In genomic region chr5:14852779-14853178, GRCh38 we compare ENCODE assay signal across 34 cellular contexts.
"Had no signal": no experiment of that assay in that cellular context is flagged by ENCODE, and none has a peak within 500 bp of the region (broad histone marks: within the 10 kb centered on the region; RNA-seq: fewer than 3 reads in every experiment).

No MANE protein-coding gene starts in this region.

- DNase-seq: activated B cell treated with CpG ODN at 0.5 μM for 24 hours; activated CD4-positive, alpha-beta memory T cell treated with anti-CD3 and anti-CD28 coated beads, Interleukin-2, amount 10 ng/mL, durations not matched to agents 7 days and 5 days; activated CD4-positive, alpha-beta T cell treated with anti-CD3 and anti-CD28 coated beads for 4 hours; activated CD4-positive, alpha-beta T cell treated with anti-CD3 and anti-CD28 coated beads, Interleukin-2, amount 10 ng/mL, durations not matched to agents 24 days and 14 days; activated CD4-positive, alpha-beta T cell treated with anti-CD3 and anti-CD28 coated beads, Interleukin-2, amount 50 U/mL, for 1 hour; activated CD4-positive, alpha-beta T cell treated with anti-CD3 and anti-CD28 coated beads, Interleukin-2, amount 50 U/mL, for 4 hours; activated CD4-positive, CD25-positive, alpha-beta regulatory T cell treated with anti-CD3 and anti-CD28 coated beads, Interleukin-2, amount 50 U/mL, for 72 hours; activated CD8-positive, alpha-beta memory T cell treated with anti-CD3 and anti-CD28 coated beads for 24 hours; activated CD8-positive, alpha-beta memory T cell treated with anti-CD3 and anti-CD28 coated beads, Interleukin-2, amount 10 ng/mL, durations not matched to agents 7 days and 5 days; activated CD8-positive, alpha-beta memory T cell treated with anti-CD3 and anti-CD28 coated beads, Interleukin-2, amount 50 U/mL, for 48 hours; activated CD8-positive, alpha-beta T cell treated with anti-CD3 and anti-CD28 coated beads, Interleukin-2, amount 10 ng/mL, durations not matched to agents 7 days and 5 days; activated effector memory CD4-positive, alpha-beta T cell treated with Interleukin-2 at 50 U/mL for 16 hours; activated gamma-delta T cell; activated naive CD4-positive, alpha-beta T cell treated with anti-CD3 and anti-CD28 coated beads, Interleukin-2, amount 10 ng/mL, durations not matched to agents 7 days and 5 days; activated naive CD4-positive, alpha-beta T cell treated with Interleukin-2 at 50 U/mL for 16 hours; activated naive CD8-positive, alpha-beta T cell treated with anti-CD3 and anti-CD28 coated beads, Interleukin-2, amount 10 ng/mL, durations not matched to agents 7 days and 5 days; activated naive CD8-positive, alpha-beta T cell treated with anti-CD3 and anti-CD28 coated beads, Interleukin-2, amount 50 U/mL, for 24 hours; activated T-cell treated with anti-CD3 and anti-CD28 coated beads, Interleukin-2, amount 50 U/mL, for 24 hours; activated T-cell treated with anti-CD3 and anti-CD28 coated beads, Interleukin-2, amount 50 U/mL, for 48 hours; amygdala; anterior cingulate cortex; cerebellar nuclear complex; T-cell; T-helper 2 cell; T-helper 9 cell had no signal

- H3K9me3 Mint-ChIP-seq: activated B cell treated with CpG ODN at 0.5 μM for 24 hours; activated CD4-positive, alpha-beta memory T cell treated with anti-CD3 and anti-CD28 coated beads, Interleukin-2, amount 10 ng/mL, durations not matched to agents 7 days and 5 days; activated CD4-positive, alpha-beta T cell treated with anti-CD3 and anti-CD28 coated beads, Interleukin-2, amount 10 ng/mL, durations not matched to agents 24 days and 14 days; activated naive CD4-positive, alpha-beta T cell treated with anti-CD3 and anti-CD28 coated beads, Interleukin-2, amount 10 ng/mL, durations not matched to agents 7 days and 5 days; activated naive CD4-positive, alpha-beta T cell treated with anti-CD3 and anti-CD28 coated beads, Interleukin-2, amount 50 U/mL, for 24 hours; activated naive CD8-positive, alpha-beta T cell treated with anti-CD3 and anti-CD28 coated beads, Interleukin-2, amount 10 ng/mL, durations not matched to agents 7 days and 5 days; activated naive CD8-positive, alpha-beta T cell treated with anti-CD3 and anti-CD28 coated beads, Interleukin-2, amount 50 U/mL, for 24 hours; activated T-cell treated with anti-CD3 and anti-CD28 coated beads, Interleukin-2, amount 50 U/mL, for 24 hours; activated T-helper 2 cell treated with anti-CD3 and anti-CD28 coated beads, Interferon-gamma antibody, Interleukin-2, Interleukin-4, amounts not matched to agents 10 μg/mL and 5 μg/mL and 100 μg/mL, durations not matched to agents 14 hours and 24 hours and 36 hours; brain; central memory CD8-positive, alpha-beta T cell; T-cell; T-helper 2 cell treated with Interferon-gamma antibody and Interleukin-4, amounts not matched to agents 5 μg/mL and 100 μg/mL, for 36 hours had no signal

- H3K4me3 ChIP-seq: ascending aorta, cardiac muscle cell had no signal

- H3K4me1 Mint-ChIP-seq: activated CD8-positive, alpha-beta memory T cell treated with anti-CD3 and anti-CD28 coated beads, Interleukin-2, amount 10 ng/mL, durations not matched to agents 7 days and 5 days; activated naive CD8-positive, alpha-beta T cell treated with anti-CD3 and anti-CD28 coated beads, Interleukin-2, amount 10 ng/mL, durations not matched to agents 7 days and 5 days had no signal

- H3K27me3 ChIP-seq: ascending aorta, cardiac muscle cell had no signal

- H3K4me3 Mint-ChIP-seq: activated B cell treated with CpG ODN at 0.5 μM for 24 hours; activated CD4-positive, alpha-beta memory T cell treated with anti-CD3 and anti-CD28 coated beads, Interleukin-2, amount 10 ng/mL, durations not matched to agents 7 days and 5 days; activated CD4-positive, alpha-beta T cell treated with anti-CD3 and anti-CD28 coated beads, Interleukin-2, amount 10 ng/mL, durations not matched to agents 24 days and 14 days; activated CD8-positive, alpha-beta memory T cell treated with anti-CD3 and anti-CD28 coated beads, Interleukin-2, amount 10 ng/mL, durations not matched to agents 7 days and 5 days; activated CD8-positive, alpha-beta T cell treated with anti-CD3 and anti-CD28 coated beads, Interleukin-2, amount 10 ng/mL, durations not matched to agents 7 days and 5 days; activated naive CD4-positive, alpha-beta T cell treated with anti-CD3 and anti-CD28 coated beads, Interleukin-2, amount 10 ng/mL, durations not matched to agents 7 days and 5 days; activated naive CD4-positive, alpha-beta T cell treated with anti-CD3 and anti-CD28 coated beads, Interleukin-2, amount 50 U/mL, for 24 hours; activated naive CD8-positive, alpha-beta T cell; activated naive CD8-positive, alpha-beta T cell treated with anti-CD3 and anti-CD28 coated beads, Interleukin-2, amount 10 ng/mL, durations not matched to agents 7 days and 5 days; activated naive CD8-positive, alpha-beta T cell treated with anti-CD3 and anti-CD28 coated beads, Interleukin-2, amount 50 U/mL, for 24 hours; activated T-cell treated with anti-CD3 and anti-CD28 coated beads, Interleukin-2, amount 50 U/mL, for 24 hours; brain; central memory CD8-positive, alpha-beta T cell; T-cell; T-helper 2 cell treated with Interferon-gamma antibody and Interleukin-4, amounts not matched to agents 5 μg/mL and 100 μg/mL, for 36 hours had no signal

- H3K27ac ChIP-seq: ascending aorta, cardiac muscle cell, VCaP had no signal

- H3K36me3 ChIP-seq: ascending aorta, cardiac muscle cell had no signal

- H3K27ac Mint-ChIP-seq: activated B cell treated with CpG ODN at 0.5 μM for 24 hours; activated CD4-positive, alpha-beta memory T cell treated with anti-CD3 and anti-CD28 coated beads, Interleukin-2, amount 10 ng/mL, durations not matched to agents 7 days and 5 days; activated CD4-positive, alpha-beta T cell treated with anti-CD3 and anti-CD28 coated beads, Interleukin-2, amount 10 ng/mL, durations not matched to agents 24 days and 14 days; activated CD8-positive, alpha-beta memory T cell treated with anti-CD3 and anti-CD28 coated beads, Interleukin-2, amount 10 ng/mL, durations not matched to agents 7 days and 5 days; activated CD8-positive, alpha-beta T cell treated with anti-CD3 and anti-CD28 coated beads, Interleukin-2, amount 10 ng/mL, durations not matched to agents 7 days and 5 days; activated naive CD4-positive, alpha-beta T cell treated with anti-CD3 and anti-CD28 coated beads, Interleukin-2, amount 10 ng/mL, durations not matched to agents 7 days and 5 days; activated naive CD4-positive, alpha-beta T cell treated with anti-CD3 and anti-CD28 coated beads, Interleukin-2, amount 50 U/mL, for 24 hours; activated naive CD8-positive, alpha-beta T cell treated with anti-CD3 and anti-CD28 coated beads, Interleukin-2, amount 10 ng/mL, durations not matched to agents 7 days and 5 days; activated naive CD8-positive, alpha-beta T cell treated with anti-CD3 and anti-CD28 coated beads, Interleukin-2, amount 50 U/mL, for 24 hours; activated T-helper 2 cell treated with anti-CD3 and anti-CD28 coated beads, Interferon-gamma antibody, Interleukin-2, Interleukin-4, amounts not matched to agents 10 μg/mL and 5 μg/mL and 100 μg/mL, durations not matched to agents 14 hours and 24 hours and 36 hours; T-helper 2 cell treated with Interferon-gamma antibody and Interleukin-4, amounts not matched to agents 5 μg/mL and 100 μg/mL, for 36 hours had no signal

- ATAC-seq: activated CD8-positive, alpha-beta memory T cell treated with anti-CD3 and anti-CD28 coated beads, Interleukin-2, amount 10 ng/mL, durations not matched to agents 7 days and 5 days; activated CD8-positive, alpha-beta T cell treated with anti-CD3 and anti-CD28 coated beads, Interleukin-2, amount 10 ng/mL, durations not matched to agents 7 days and 5 days; activated naive CD8-positive, alpha-beta T cell treated with anti-CD3 and anti-CD28 coated beads, Interleukin-2, amount 50 U/mL, for 24 hours; T-cell had no signal

- H3K9me3 ChIP-seq: ascending aorta had no signal

- H3K36me3 Mint-ChIP-seq: activated CD8-positive, alpha-beta memory T cell treated with anti-CD3 and anti-CD28 coated beads, Interleukin-2, amount 10 ng/mL, durations not matched to agents 7 days and 5 days had no signal

- H3K27me3 Mint-ChIP-seq: activated B cell treated with CpG ODN at 0.5 μM for 24 hours; activated CD4-positive, alpha-beta memory T cell treated with anti-CD3 and anti-CD28 coated beads, Interleukin-2, amount 10 ng/mL, durations not matched to agents 7 days and 5 days; activated CD4-positive, alpha-beta T cell treated with anti-CD3 and anti-CD28 coated beads, Interleukin-2, amount 10 ng/mL, durations not matched to agents 24 days and 14 days; activated CD8-positive, alpha-beta memory T cell treated with anti-CD3 and anti-CD28 coated beads, Interleukin-2, amount 10 ng/mL, durations not matched to agents 7 days and 5 days; activated naive CD4-positive, alpha-beta T cell treated with anti-CD3 and anti-CD28 coated beads, Interleukin-2, amount 10 ng/mL, durations not matched to agents 7 days and 5 days; activated naive CD4-positive, alpha-beta T cell treated with anti-CD3 and anti-CD28 coated beads, Interleukin-2, amount 50 U/mL, for 24 hours; activated naive CD8-positive, alpha-beta T cell; activated naive CD8-positive, alpha-beta T cell treated with anti-CD3 and anti-CD28 coated beads, Interleukin-2, amount 10 ng/mL, durations not matched to agents 7 days and 5 days; activated naive CD8-positive, alpha-beta T cell treated with anti-CD3 and anti-CD28 coated beads, Interleukin-2, amount 50 U/mL, for 24 hours; activated T-cell treated with anti-CD3 and anti-CD28 coated beads, Interleukin-2, amount 50 U/mL, for 24 hours; central memory CD8-positive, alpha-beta T cell; T-cell had no signal
